14 cellular contexts compared by ENCODE assay signal in genomic region chr14:92718659-92719058, GRCh38.
"Had no signal": no experiment of that assay in that cellular context is flagged by ENCODE, and none has a peak within 500 bp of the region (broad histone marks: within the 10 kb centered on the region; RNA-seq: fewer than 3 reads in every experiment).

No MANE protein-coding gene starts in this region.

- H3K27ac ChIP-seq: gastrocnemius medialis had no signal

- H3K27ac Mint-ChIP-seq: activated naive CD4-positive, alpha-beta T cell treated with anti-CD3 and anti-CD28 coated beads, Interleukin-2, amount 50 U/mL, for 72 hours; progenitor cell of endocrine pancreas; type B pancreatic cell had no signal

- DNase-seq: activated CD4-positive, alpha-beta T cell treated with anti-CD3 and anti-CD28 coated beads, Interleukin-2, amount 50 U/mL, for 48 hours; activated gamma-delta T cell treated with Interleukin-2 at 50 U/mL for 16 hours; dorsolateral prefrontal cortex; gastrocnemius medialis; head of caudate nucleus; kidney; mammary epithelial cell; stimulated activated naive CD8-positive, alpha-beta T cell treated with anti-CD3 and anti-CD28 coated beads, Interleukin-15, Interleukin-2, amounts not matched to agents 100 U/mL and 50 U/mL, for 24 hours had no signal

- H3K4me3 ChIP-seq: dorsolateral prefrontal cortex, gastrocnemius medialis, suprapubic skin had no signal

- ATAC-seq: activated naive CD4-positive, alpha-beta T cell treated with anti-CD3 and anti-CD28 coated beads, Interleukin-2, amount 50 U/mL, for 72 hours; stimulated activated naive CD8-positive, alpha-beta T cell treated with anti-CD3 and anti-CD28 coated beads, Interleukin-15, Interleukin-2, amounts not matched to agents 100 U/mL and 50 U/mL, for 24 hours had no signal

- H3K36me3 ChIP-seq: gastrocnemius medialis had no signal

- H3K4me3 Mint-ChIP-seq: neural crest cell; T-helper 2 cell treated with Interferon-gamma antibody and Interleukin-4, amounts not matched to agents 5 μg/mL and 100 μg/mL, for 36 hours; type B pancreatic cell had no signal

- H3K4me1 Mint-ChIP-seq: neural crest cell had no signal

- H3K9me3 ChIP-seq: gastrocnemius medialis, suprapubic skin had no signal

- H3K27me3 ChIP-seq: dorsolateral prefrontal cortex, gastrocnemius medialis, suprapubic skin had no signal

- H3K4me1 ChIP-seq: gastrocnemius medialis had no signal

- H3K27me3 Mint-ChIP-seq: progenitor cell of endocrine pancreas, type B pancreatic cell had no signal

- H3K9me3 Mint-ChIP-seq: activated naive CD4-positive, alpha-beta T cell treated with anti-CD3 and anti-CD28 coated beads, Interleukin-2, amount 50 U/mL, for 72 hours; neural crest cell; T-helper 2 cell treated with Interferon-gamma antibody and Interleukin-4, amounts not matched to agents 5 μg/mL and 100 μg/mL, for 36 hours; type B pancreatic cell had no signal

- H3K36me3 Mint-ChIP-seq: activated naive CD4-positive, alpha-beta T cell treated with anti-CD3 and anti-CD28 coated beads, Interleukin-2, amount 50 U/mL, for 72 hours had no signal
